ENCODE assay signal across 15 cellular contexts in genomic region chr5:44770936-44771717, GRCh38.
"Had no signal": no experiment of that assay in that cellular context is flagged by ENCODE, and none has a peak within 500 bp of the region (broad histone marks: within the 10 kb centered on the region; RNA-seq: fewer than 3 reads in every experiment).

No MANE protein-coding gene starts in this region.

- H3K4me3 ChIP-seq: adrenal gland, colonic mucosa, ovary, testis, upper lobe of right lung had no signal

- H3K27ac ChIP-seq: adrenal gland, colonic mucosa, ovary, testis, upper lobe of right lung had no signal

- H3K4me1 ChIP-seq: adrenal gland, colonic mucosa, testis, upper lobe of right lung had no signal

- ATAC-seq: activated T-helper 17 cell treated with anti-CD3 and anti-CD28 coated beads, Interleukin-2, amount 50 U/mL, for 72 hours; stimulated activated naive CD8-positive, alpha-beta T cell treated with anti-CD3 and anti-CD28 coated beads, Interleukin-15, Interleukin-2, amounts not matched to agents 100 U/mL and 50 U/mL, for 24 hours; upper lobe of right lung had no signal

- H3K27me3 ChIP-seq: adrenal gland, colonic mucosa, ovary, testis, upper lobe of right lung had no signal

- DNase-seq: activated CD4-positive, alpha-beta T cell treated with anti-CD3 and anti-CD28 coated beads for 4 hours; activated naive CD4-positive, alpha-beta T cell treated with anti-CD3 and anti-CD28 coated beads for 36 hours; adrenal gland; caudate nucleus; colonic mucosa; effector CD4-positive, alpha-beta T cell; hippocampal formation; ovary; stimulated activated CD4-positive, alpha-beta T cell treated with anti-CD3 and anti-CD28 coated beads, Interleukin-4, amount 100 ng/mL, for 1 hour; stimulated activated CD8-positive, alpha-beta memory T cell treated with anti-CD3 and anti-CD28 coated beads, Interleukin-4, amount 100 ng/mL, for 48 hours; stimulated activated naive CD8-positive, alpha-beta T cell treated with anti-CD3 and anti-CD28 coated beads, Interleukin-15, Interleukin-2, amounts not matched to agents 100 U/mL and 50 U/mL, for 24 hours; T-helper 9 cell; testis; upper lobe of right lung had no signal

- H3K36me3 ChIP-seq: adrenal gland, colonic mucosa, ovary, upper lobe of right lung had no signal

- H3K9me3 ChIP-seq: adrenal gland, colonic mucosa, ovary, testis, upper lobe of right lung had no signal
